Comparison of ENCODE assay signal across 16 cellular contexts in genomic region chr15:97981758-97982157, GRCh38.
"Had no signal": no experiment of that assay in that cellular context is flagged by ENCODE, and none has a peak within 500 bp of the region (broad histone marks: within the 10 kb centered on the region; RNA-seq: fewer than 3 reads in every experiment).

No MANE protein-coding gene starts in this region.

- H3K4me3 ChIP-seq: dorsolateral prefrontal cortex, lower lobe of right lung, pancreas, skin epidermis, spleen, suprapubic skin, transverse colon, vagina had no signal

- H3K27me3 ChIP-seq: dorsolateral prefrontal cortex, pancreas, spleen, suprapubic skin, transverse colon, vagina had no signal

- H3K4me1 Mint-ChIP-seq: natural killer cell; stimulated activated naive B cell treated with anti-CD40 and anti-IgM and Interleukin-4, amounts not matched to agents 10 μg/mL and 1 μg/mL and 100 μg/mL, for 72 hours had no signal

- H3K27me3 Mint-ChIP-seq: stimulated activated naive CD8-positive, alpha-beta T cell treated with anti-CD3 and anti-CD28 coated beads, Interleukin-15, Interleukin-2, amounts not matched to agents 100 ng/mL and 50 ng/mL, for 24 hours had no signal

- H3K9me3 ChIP-seq: lower lobe of right lung, pancreas, suprapubic skin, vagina had no signal

- DNase-seq: cerebellar nuclear complex; dorsolateral prefrontal cortex; effector CD4-positive, alpha-beta T cell; hypothalamus; lower lobe of right lung; natural killer cell; occipital lobe; pancreas; spleen; stimulated activated CD4-positive, alpha-beta T cell treated with anti-CD3 and anti-CD28 coated beads, Interleukin-4, amount 100 ng/mL, for 4 hours; stimulated activated naive B cell treated with anti-CD40 and anti-IgM and Interleukin-4, amounts not matched to agents 10 μg/mL and 1 μg/mL and 100 μg/mL, for 72 hours; transverse colon had no signal

- ATAC-seq: lower lobe of right lung; natural killer cell; pancreas; stimulated activated naive B cell treated with anti-CD40 and anti-IgM and Interleukin-4, amounts not matched to agents 10 μg/mL and 1 μg/mL and 100 μg/mL, for 72 hours had no signal

- H3K4me1 ChIP-seq: lower lobe of right lung, spleen had no signal

- H3K9me3 Mint-ChIP-seq: natural killer cell had no signal

- H3K4me3 Mint-ChIP-seq: natural killer cell; stimulated activated naive B cell treated with anti-CD40 and anti-IgM and Interleukin-4, amounts not matched to agents 10 μg/mL and 1 μg/mL and 100 μg/mL, for 72 hours; stimulated activated naive CD8-positive, alpha-beta T cell treated with anti-CD3 and anti-CD28 coated beads, Interleukin-15, Interleukin-2, amounts not matched to agents 100 ng/mL and 50 ng/mL, for 24 hours had no signal

- H3K27ac ChIP-seq: dorsolateral prefrontal cortex, lower lobe of right lung, pancreas, skin epidermis, spleen, suprapubic skin, vagina had no signal

- H3K27ac Mint-ChIP-seq: natural killer cell; stimulated activated naive B cell treated with anti-CD40 and anti-IgM and Interleukin-4, amounts not matched to agents 10 μg/mL and 1 μg/mL and 100 μg/mL, for 72 hours; stimulated activated naive CD8-positive, alpha-beta T cell treated with anti-CD3 and anti-CD28 coated beads, Interleukin-15, Interleukin-2, amounts not matched to agents 100 ng/mL and 50 ng/mL, for 24 hours had no signal

- H3K36me3 ChIP-seq: lower lobe of right lung, pancreas, spleen, suprapubic skin, transverse colon, vagina had no signal

- H3K36me3 Mint-ChIP-seq: natural killer cell had no signal
